In genomic region chr4:47349323-47349722, GRCh38 we compare ENCODE assay signal across 22 cellular contexts.
DNase-seq lines count a peak whose midpoint lies in the region; ATAC-seq, FAIRE-seq and TF ChIP-seq lines count a peak whose summit lies in the region.
"Had no signal": no experiment of that assay in that cellular context is flagged by ENCODE, and none has a peak within 500 bp of the region (broad histone marks: within the 10 kb centered on the region; RNA-seq: fewer than 3 reads in every experiment).

No MANE protein-coding gene starts in this region.

- peak overlapping the region; percentile 8 for H2AFZ ChIP-seq in astrocyte (ENCODE audit: low read depth, low read length)

- no peaks in the 10 kb centered on the region for H3K79me2 ChIP-seq in astrocyte (ENCODE audit: insufficient read depth, low read length)

- no peak for TF ChIP-seq CTCF in AG04449 (IDR thresholded peaks at IDR 0.05; ENCODE audit: insufficient read depth, low read length, missing control alignments)
- no peak for TF ChIP-seq CTCF in astrocyte (IDR thresholded peaks at IDR 0.05; ENCODE audit: insufficient read depth, low read depth, low read length)

- H3K36me3 Mint-ChIP-seq in astrocyte (ENCODE audit: low read depth, unreplicated experiment) = no peaks in the 10 kb centered on the region
- H3K36me3 Mint-ChIP-seq in activated T-cell treated with anti-CD3 and anti-CD28 coated beads, Interleukin-2, amount 50 U/mL, for 24 hours (ENCODE audit: low read depth) = no peaks in the 10 kb centered on the region
- H3K36me3 Mint-ChIP-seq: naive thymus-derived CD8-positive, alpha-beta T cell had no signal

- H3K27ac ChIP-seq in astrocyte (ENCODE audit: low read depth, low read length) = peak overlapping the region; percentile 44
- H3K27ac ChIP-seq: heart right ventricle had no signal

- peak; percentile 77 for FAIRE-seq in astrocyte (lab: Jason Lieb, UNC)
- FAIRE-seq: A204.1, islet of Langerhans had no signal

- H3K4me3 ChIP-seq in AG04449 (ENCODE audit: low read depth, low read length) (no peak overlapping the region), astrocyte (ENCODE audit: insufficient read depth, low read depth, low read length) (no peak overlapping the region)
- H3K4me3 ChIP-seq: heart right ventricle, smooth muscle cell had no signal

- no peaks in the 10 kb centered on the region for H3K27me3 Mint-ChIP-seq in astrocyte (ENCODE audit: low read depth, unreplicated experiment)
- peaks cover 16% of the 10 kb centered on the region for H3K27me3 Mint-ChIP-seq in activated T-cell treated with anti-CD3 and anti-CD28 coated beads, Interleukin-2, amount 50 U/mL, for 24 hours
- H3K27me3 Mint-ChIP-seq: progenitor cell of endocrine pancreas had no signal

- peaks cover 10% of the 10 kb centered on the region for H3K4me1 ChIP-seq in astrocyte (ENCODE audit: insufficient read depth, low read length)
- H3K4me1 ChIP-seq: heart right ventricle had no signal

- no peaks in the 10 kb centered on the region for H3K36me3 ChIP-seq in astrocyte (ENCODE audit: insufficient read depth, low read length)
- H3K36me3 ChIP-seq: heart right ventricle had no signal

- H3K9ac ChIP-seq in astrocyte (ENCODE audit: low read length) = no peak overlapping the region

- H3K4me2 ChIP-seq in astrocyte (ENCODE audit: low read length) = peak overlapping the region; percentile 49
- H3K4me2 ChIP-seq: smooth muscle cell had no signal

- CTCF ChIA-PET in AG04449 (lab: Yijun Ruan, JAX) = interaction anchor here (0.6 to 1.4 kb wide), 2 partner anchors 8 to 10 kb away, joined by 3 to 4 read pairs; no protein-coding TSS in a partner anchor

- H3K27ac Mint-ChIP-seq in astrocyte (ENCODE audit: unreplicated experiment) = no peak overlapping the region
- H3K27ac Mint-ChIP-seq in activated T-cell treated with anti-CD3 and anti-CD28 coated beads, Interleukin-2, amount 50 U/mL, for 24 hours = no peak overlapping the region
- H3K27ac Mint-ChIP-seq: activated T-helper 1 cell treated with anti-CD3 and anti-CD28 coated beads, Interleukin-12 subunit alpha, Interleukin-12 subunit beta, Interleukin-2, Interleukin-4 antibody, amounts not matched to agents 30 ng/mL and 10 ng/mL and 1 ng/mL, durations not matched to agents 14 hours and 24 hours and 36 hours; naive thymus-derived CD8-positive, alpha-beta T cell; progenitor cell of endocrine pancreas had no signal

- POLR2A ChIA-PET in AG04449 (lab: Yijun Ruan, JAX) = no interaction called here

- no peaks in the 10 kb centered on the region for H3K9me3 ChIP-seq in astrocyte (ENCODE audit: insufficient read depth, low read depth, low read length)
- H3K9me3 ChIP-seq: heart right ventricle had no signal

- no peaks in the 10 kb centered on the region for H3K4me1 Mint-ChIP-seq in astrocyte (ENCODE audit: low read depth, unreplicated experiment)
- H3K4me1 Mint-ChIP-seq in activated T-cell treated with anti-CD3 and anti-CD28 coated beads, Interleukin-2, amount 50 U/mL, for 24 hours (ENCODE audit: low read depth) = no peaks in the 10 kb centered on the region
- H3K4me1 Mint-ChIP-seq: naive thymus-derived CD8-positive, alpha-beta T cell had no signal

- no peak for ATAC-seq in GM19328 (IDR thresholded peaks at IDR 0.05; ENCODE audit: unreplicated experiment)
- ATAC-seq in GM21528 (IDR thresholded peaks at IDR 0.05; ENCODE audit: low FRiP score, unreplicated experiment) = no peak
- ATAC-seq: esophagus mucosa; heart right ventricle; naive thymus-derived CD8-positive, alpha-beta T cell had no signal

- no peaks in the 10 kb centered on the region for H4K20me1 ChIP-seq in astrocyte (ENCODE audit: insufficient read depth, low read length)

- H3K4me3 Mint-ChIP-seq in astrocyte (ENCODE audit: unreplicated experiment) = no peak overlapping the region
- no peak overlapping the region for H3K4me3 Mint-ChIP-seq in activated T-cell treated with anti-CD3 and anti-CD28 coated beads, Interleukin-2, amount 50 U/mL, for 24 hours
- H3K4me3 Mint-ChIP-seq: activated T-helper 1 cell treated with anti-CD3 and anti-CD28 coated beads, Interleukin-12 subunit alpha, Interleukin-12 subunit beta, Interleukin-2, Interleukin-4 antibody, amounts not matched to agents 30 ng/mL and 10 ng/mL and 1 ng/mL, durations not matched to agents 14 hours and 24 hours and 36 hours; naive thymus-derived CD8-positive, alpha-beta T cell had no signal

- H3K9me3 Mint-ChIP-seq in astrocyte (ENCODE audit: unreplicated experiment) = peaks cover 3% of the 10 kb centered on the region
- no peaks in the 10 kb centered on the region for H3K9me3 Mint-ChIP-seq in activated T-cell treated with anti-CD3 and anti-CD28 coated beads, Interleukin-2, amount 50 U/mL, for 24 hours
- H3K9me3 Mint-ChIP-seq: activated T-helper 1 cell treated with anti-CD3 and anti-CD28 coated beads, Interleukin-12 subunit alpha, Interleukin-12 subunit beta, Interleukin-2, Interleukin-4 antibody, amounts not matched to agents 30 ng/mL and 10 ng/mL and 1 ng/mL, durations not matched to agents 14 hours and 24 hours and 36 hours had no signal

- no peaks in the 10 kb centered on the region for H3K27me3 ChIP-seq in astrocyte (ENCODE audit: insufficient read depth, low read length)
- H3K27me3 ChIP-seq: heart right ventricle had no signal

- peak; percentile 31 for DNase-seq in AG04449 (ENCODE audit: low read depth, low spot score)
- peak; percentile 91 for DNase-seq in LHCN-M2 (ENCODE audit: low read depth)
- DNase-seq in astrocyte (ENCODE audit: low read depth) = peak; percentile 73
- peak; percentile 42 for DNase-seq in kidney tubule cell (ENCODE audit: low spot score)
- no peak for DNase-seq in activated T-cell treated with anti-CD3 and anti-CD28 coated beads, Interleukin-2, amount 50 U/mL, for 24 hours
- DNase-seq in activated CD8-positive, alpha-beta memory T cell treated with anti-CD3 and anti-CD28 coated beads, Interleukin-2, amount 50 U/mL, for 4 hours = no peak
- DNase-seq: caudate nucleus; DMS153; heart right ventricle; naive thymus-derived CD8-positive, alpha-beta T cell; NCI-H187; Right ventricle myocardium superior; stimulated activated CD4-positive, alpha-beta T cell treated with anti-CD3 and anti-CD28 coated beads, Interleukin-4, amount 100 ng/mL, for 24 hours; T-helper 1 cell had no signal

Comparison
In these comparisons a context has a peak if more than half of its experiments do, and no peak if none do; other contexts are left out.
1. DNase-seq: peak in AG04449 (single experiment), LHCN-M2 (single experiment), astrocyte (single experiment) and kidney tubule cell (single experiment); none in activated T-cell treated with anti-CD3 and anti-CD28 coated beads, Interleukin-2, amount 50 U/mL, for 24 hours (single experiment) and activated CD8-positive, alpha-beta memory T cell treated with anti-CD3 and anti-CD28 coated beads, Interleukin-2, amount 50 U/mL, for 4 hours (single experiment).